ENCODE assay signal across 12 cellular contexts in genomic region chr10:86952697-86953096, GRCh38. TPM values are rescaled to one million over a fixed set of nuclear protein-coding genes. Genes with fewer than 3 reads are reported as not detected.
A peak's percentile ranks its signal among the peaks of the same experiment; 100 is the strongest.
DNase-seq lines count a peak whose midpoint lies in the region; ATAC-seq and TF ChIP-seq lines count a peak whose summit lies in the region.
"Not testable (repeated sequence)": the region's sequence is repeated elsewhere in the genome, so short reads cannot be mapped to it uniquely, and the experiment has no call there.
"Had no signal": no experiment of that assay in that cellular context is flagged by ENCODE, and none has a peak within 500 bp of the region (broad histone marks: within the 10 kb centered on the region; RNA-seq: fewer than 3 reads in every experiment).

No MANE protein-coding gene starts in this region.

- H3K9ac ChIP-seq in endodermal cell (ENCODE audit: extremely low read depth, low read length, poor library complexity, severe bottlenecking); subcutaneous abdominal adipose tissue (ENCODE audit: low read length in 5 of 5): not testable (repeated sequence)

- H3K4me1 Mint-ChIP-seq in endodermal cell, result not testable (repeated sequence)

- not testable (repeated sequence) for H3K36me3 ChIP-seq in ascending aorta; endodermal cell (ENCODE audit: control insufficient read depth, insufficient read depth, low read length); heart right ventricle; gastrocnemius medialis; subcutaneous abdominal adipose tissue (ENCODE audit: control insufficient read depth in 5 of 5, insufficient read depth in 5 of 5, low read length in 5 of 5); upper lobe of right lung

- H3K27me3 ChIP-seq in ascending aorta; endodermal cell (ENCODE audit: control insufficient read depth, insufficient read depth, low read length, poor library complexity, severe bottlenecking); heart right ventricle; gastrocnemius medialis; subcutaneous abdominal adipose tissue (ENCODE audit: control insufficient read depth in 5 of 5, insufficient read depth in 4 of 5, low read length in 5 of 5); upper lobe of right lung: not testable (repeated sequence)

- TF ChIP-seq CTCF in ascending aorta (IDR thresholded peaks at IDR 0.05); endodermal cell (conservative IDR thresholded peaks at IDR 0.05); heart right ventricle (IDR thresholded peaks at IDR 0.05); gastrocnemius medialis (IDR thresholded peaks at IDR 0.05 in 4 of 5, conservative IDR thresholded peaks at IDR 0.05 in 1 of 5); upper lobe of right lung (IDR thresholded peaks at IDR 0.05): not testable (repeated sequence)

- 92 to 100% methylated on average over 5 to 10 of the region's 10 CpGs for WGBS in endodermal cell (ENCODE audit: insufficient coverage in 1 of 2, insufficient read length in 1 of 2), 2 experiments
- 93 to 96% methylated on average over 10 of the region's 10 CpGs for WGBS in heart right ventricle, 2 donors

- intact Hi-C loops in ascending aorta (cut with DNase I), result loop anchor here (10.0 kb wide), 1 partner anchor 428 kb away; the partner anchor contains the start of gene WAPL
- intact Hi-C loops in heart right ventricle (cut with DNase I); gastrocnemius medialis (cut with DNase I; ENCODE audit: low total_unique reads); upper lobe of right lung (cut with DNase I): not testable (repeated sequence)

- H3K27ac Mint-ChIP-seq in endodermal cell, result not testable (repeated sequence)

- H3K36me3 Mint-ChIP-seq in endodermal cell (ENCODE audit: low read depth), result peaks cover 12% of the 10 kb centered on the region

- DNase-seq in ascending aorta (ENCODE audit: low spot score in 2 of 2); heart right ventricle; gastrocnemius medialis; upper lobe of right lung: not testable (repeated sequence)
- DNase-seq in endodermal cell, result peak; percentile 64

- peaks cover 39% of the 10 kb centered on the region for H3K9me3 Mint-ChIP-seq in endodermal cell

- TF ChIP-seq EP300 in Ishikawa (IDR thresholded peaks at IDR 0.05; ENCODE audit: borderline replicate concordance), result 0 out of 2 replicates have a peak, but pooled peaks have one; percentile 24

- in situ Hi-C loops in gastrocnemius medialis (cut with MboI; ENCODE audit: low sequenced_read_pairs in 4 of 4), result not testable (repeated sequence)

- H3K27ac ChIP-seq in ascending aorta (peak overlapping the region; percentile 95 to 98), heart right ventricle (peak overlapping the region in 7 of 10 donors; percentile 88 to 97 (median 93)), gastrocnemius medialis (peak overlapping the region in 3 of 4 donors; percentile 78 to 79 (median 78)), subcutaneous abdominal adipose tissue (ENCODE audit: low read depth, low read length) (peak overlapping the region; percentile 99), upper lobe of right lung (peak overlapping the region; percentile 30)
- H3K27ac ChIP-seq in endodermal cell (ENCODE audit: low read depth, low read length), result not testable (repeated sequence)

- ATAC-seq in heart right ventricle, gastrocnemius medialis, upper lobe of right lung: not testable (repeated sequence)

- not testable (repeated sequence) for H3K27me3 Mint-ChIP-seq in endodermal cell (ENCODE audit: insufficient read depth)

- peaks cover 40 to 54% of the 10 kb centered on the region in 2 donors for H3K4me1 ChIP-seq in ascending aorta
- peaks cover 15% of the 10 kb centered on the region for H3K4me1 ChIP-seq in endodermal cell (ENCODE audit: control insufficient read depth, insufficient read depth, low read length)
- H3K4me1 ChIP-seq in heart right ventricle, result peaks cover 6 to 87% (median 53%) of the 10 kb centered on the region in 9 donors
- peaks cover 0 to 16% of the 10 kb centered on the region in 2 donors for H3K4me1 ChIP-seq in gastrocnemius medialis
- H3K4me1 ChIP-seq in subcutaneous abdominal adipose tissue (ENCODE audit: control insufficient read depth in 5 of 5, insufficient read depth in 5 of 5, low read length in 5 of 5), result peaks cover 13 to 85% (median 57%) of the 10 kb centered on the region in 5 donors
- H3K4me1 ChIP-seq in upper lobe of right lung, result not testable (repeated sequence)

- not testable (repeated sequence) for H3K4me3 ChIP-seq in ascending aorta; endodermal cell (ENCODE audit: low read length); gastrocnemius medialis; subcutaneous abdominal adipose tissue (ENCODE audit: low read depth in 1 of 5, low read length in 5 of 5)
- H3K4me3 ChIP-seq in heart right ventricle, result peak overlapping the region in 1 of 10 donors; percentile 68
- H3K4me3 ChIP-seq in upper lobe of right lung, result peak overlapping the region; percentile 16

- not testable (repeated sequence) for H3K9me3 ChIP-seq in ascending aorta; gastrocnemius medialis; subcutaneous abdominal adipose tissue (ENCODE audit: control insufficient read depth in 5 of 5, low read length in 5 of 5); upper lobe of right lung
- H3K9me3 ChIP-seq in endodermal cell (ENCODE audit: control insufficient read depth, low read length) (peaks cover 23% of the 10 kb centered on the region), heart right ventricle (peaks cover 0 to 15% (median 0%) of the 10 kb centered on the region in 11 donors)

- TF ChIP-seq POLR2A in gastrocnemius medialis (IDR thresholded peaks at IDR 0.05), result not testable (repeated sequence)

- not testable (repeated sequence) for H3K4me3 Mint-ChIP-seq in endodermal cell

- TF ChIP-seq RAD21 in Ishikawa (IDR thresholded peaks at IDR 0.05; ENCODE audit: low read depth), result not testable (repeated sequence)

RNA-seq across cellular contexts. Expression of gene MMRN2, which starts 4.7 kb away (rescaled TPM):
- total RNA-seq in ascending aorta, result 282 TPM
- total RNA-seq in endodermal cell, result 1 to 10 TPM in 1 of 2 donors, under 1 TPM in 1; 1.00 to 1.3 TPM
- polyA plus RNA-seq in endodermal cell (2013, experiment 1 of 2), result 0.75 TPM
- 0.58 TPM for polyA plus RNA-seq in endodermal cell (2013, experiment 2 of 2)
- total RNA-seq in heart right ventricle, result 10 to 100 TPM; 23.4 to 43.2 (median 36.2) TPM
- polyA plus RNA-seq in heart right ventricle, result 10 to 100 TPM; 22.5 to 31.7 TPM
- 10 to 100 TPM; 14.6 to 34.8 (median 25.8) TPM for total RNA-seq in gastrocnemius medialis
- total RNA-seq in upper lobe of right lung, result 86.3 TPM
- total RNA-seq: A172, A673, Calu3 had no signal

RNA-seq across cellular contexts. Expression of gene SNCG, which starts 5.7 kb away (rescaled TPM):
- 250 TPM for total RNA-seq in ascending aorta
- 1 to 10 TPM in 1 of 2 donors, under 1 TPM in 1; 0.60 to 2.7 TPM for total RNA-seq in endodermal cell
- 14.7 TPM for polyA plus RNA-seq in endodermal cell (2013, experiment 1 of 2)
- 11.6 TPM for polyA plus RNA-seq in endodermal cell (2013, experiment 2 of 2)
- total RNA-seq in heart right ventricle, result 10 to 100 TPM in 9 of 10 donors, 1 to 10 TPM in 1; 9.4 to 21.4 (median 12.6) TPM
- polyA plus RNA-seq in heart right ventricle, result 10 to 100 TPM; 35.2 to 68.0 TPM
- total RNA-seq in gastrocnemius medialis, result 1 to 10 TPM; 2.0 to 9.9 (median 3.0) TPM
- 17.2 TPM for total RNA-seq in upper lobe of right lung
- total RNA-seq: A673; CD4-positive, alpha-beta memory T cell had no signal
- polyA plus RNA-seq: CD4-positive, alpha-beta memory T cell had no signal

RNA-seq across cellular contexts. Expression of gene ADIRF, which starts 15.6 kb away (rescaled TPM):
- 882 TPM for total RNA-seq in ascending aorta
- total RNA-seq in endodermal cell, result under 1 TPM in 1 of 2 donors, not detected in 1; 0.53 TPM
- 0.50 TPM for polyA plus RNA-seq in endodermal cell (2013, experiment 1 of 2)
- 0.66 TPM for polyA plus RNA-seq in endodermal cell (2013, experiment 2 of 2)
- 100 to 1,000 TPM in 1 of 10 donors, 10 to 100 TPM in 9; 18.5 to 113 (median 40.4) TPM for total RNA-seq in heart right ventricle
- polyA plus RNA-seq in heart right ventricle, result 100 to 1,000 TPM; 174 to 234 TPM
- total RNA-seq in gastrocnemius medialis, result 10 to 100 TPM; 20.1 to 51.2 (median 31.0) TPM
- 155 TPM for total RNA-seq in upper lobe of right lung
- total RNA-seq: A172; A673; Calu3; CD4-positive, alpha-beta memory T cell; H7 had no signal

Comparison
In these comparisons a context has a peak if more than half of its experiments do, and no peak if none do; other contexts are left out.
1. RNA of gene MMRN2, which starts 4.7 kb away (total RNA-seq): 282 TPM in ascending aorta (single experiment), 86.3 TPM in upper lobe of right lung (single experiment), 23.4 to 43.2 TPM in heart right ventricle and 14.6 to 34.8 TPM in gastrocnemius medialis; 1.00 to 1.3 TPM in endodermal cell; every median in the first group is over 4 times any median in the second.
2. RNA of gene SNCG, which starts 5.7 kb away (total RNA-seq): 250 TPM in ascending aorta (single experiment); 17.2 TPM in upper lobe of right lung (single experiment), 9.4 to 21.4 TPM in heart right ventricle, 2.0 to 9.9 TPM in gastrocnemius medialis and 0.60 to 2.7 TPM in endodermal cell; every median in the first group is over 10 times any median in the second.
3. RNA of gene ADIRF, which starts 15.6 kb away (total RNA-seq): 882 TPM in ascending aorta (single experiment), 155 TPM in upper lobe of right lung (single experiment), 18.5 to 113 TPM in heart right ventricle and 20.1 to 51.2 TPM in gastrocnemius medialis; 0.53 TPM in endodermal cell; every median in the first group is over 10 times any median in the second.